6 cellular contexts compared by ENCODE assay signal in the genomic region with DNA sequence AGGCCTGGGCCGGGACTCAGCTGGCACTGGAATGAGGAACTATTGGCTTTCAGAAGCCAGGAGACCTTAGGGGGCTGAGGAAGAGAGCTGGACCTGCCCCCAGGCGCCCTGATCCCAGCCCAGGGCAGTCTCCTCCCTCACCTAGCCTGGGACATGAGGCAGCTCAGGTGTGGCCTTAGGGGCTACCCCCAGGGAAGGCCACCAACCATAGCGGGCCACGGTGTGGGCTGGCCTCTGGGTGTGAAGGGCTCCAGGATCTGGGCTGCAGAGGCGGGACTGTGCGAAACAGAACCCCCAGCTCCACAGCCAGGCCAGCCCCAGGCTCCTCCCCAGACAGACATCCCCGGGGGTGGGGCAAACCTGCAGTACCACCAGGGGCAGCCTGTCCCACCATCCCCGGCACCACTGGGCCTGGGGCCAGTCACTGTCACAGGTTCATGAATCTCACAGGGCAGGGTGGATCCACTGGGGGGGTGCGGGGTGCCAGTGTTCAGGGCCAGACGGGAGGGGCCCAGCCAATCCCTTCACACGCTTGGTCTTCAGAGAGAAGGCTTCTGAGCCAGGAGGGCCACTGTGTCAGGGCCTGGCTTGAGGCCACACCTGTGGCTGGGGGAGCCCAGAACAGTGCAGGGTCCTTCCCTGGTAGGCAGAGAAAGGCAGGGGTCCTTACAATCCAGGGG. TPM values are rescaled to one million over a fixed set of nuclear protein-coding genes. Genes with fewer than 3 reads are reported as not detected.
DNase-seq lines count a peak whose midpoint lies in the region; ATAC-seq and TF ChIP-seq lines count a peak whose summit lies in the region.

No MANE protein-coding gene starts in this region.

- TSS peak; percentile 42 for BruUV-seq in Panc1 (replicated peaks; lab: Mats Ljungman, UMichigan)

- no peaks in the 10 kb centered on the region for H3K9me3 ChIP-seq in Panc1 (ENCODE audit: control insufficient read depth, insufficient read depth, low read depth, low read length)

- peaks cover 61% of the 10 kb centered on the region for H3K4me1 ChIP-seq in Panc1 (ENCODE audit: control insufficient read depth, insufficient read depth, low read length)

- ATAC-seq in Panc1 (no peak), GM19397 (IDR thresholded peaks at IDR 0.05; ENCODE audit: unreplicated experiment) (no peak)

- in situ Hi-C loops in Panc1 (cut with HindIII; ENCODE audit: low pct_unique_long_range_greater_than_20kb, low sequenced_read_pairs) = no loop called here

- intact Hi-C loops in Panc1 (cut with micrococcal nuclease; ENCODE audit: unreplicated experiment) = no loop called here

- CTCF ChIA-PET in Panc1 (lab: Charles Lee) = interaction anchor here (0.6 kb wide), 1 partner anchor 33 kb away, joined by 5 read pairs; no protein-coding TSS in a partner anchor

- H3K27me3 ChIP-seq in Panc1 (ENCODE audit: control insufficient read depth, insufficient read depth, low read length) = no peaks in the 10 kb centered on the region

- H3K27ac ChIP-seq in Panc1 (ENCODE audit: low read length) = peak overlapping the region; percentile 83

- DNase-seq in Ammon's horn (ENCODE audit: low spot score) (peak; percentile 76), Panc1 (ENCODE audit: low read depth, low spot score) (no peak), islet precursor cell (peak; percentile 92), OCI-M2 (lab: John Stamatoyannopoulos, UW; ENCODE audit: unreplicated experiment) (no peak), cortex of kidney (lab: John Stamatoyannopoulos, UW) (no peak)

- H3K4me3 ChIP-seq in Panc1 (ENCODE audit: low read depth in 2 of 2, low read length in 2 of 2) = peak overlapping the region in 1 of 2 experiments; percentile 23; a peak in 1 of 4 replicates

- POLR2A ChIA-PET in Panc1 (lab: Charles Lee) = no interaction called here

- H3K36me3 ChIP-seq in Panc1 (ENCODE audit: control insufficient read depth, insufficient read depth, low read length) = no peaks in the 10 kb centered on the region; the same call in 1 of the 2 replicates

- no peak for TF ChIP-seq CTCF in Panc1 (IDR thresholded peaks at IDR 0.05)

RNA-seq across cellular contexts. Expression of gene PLXNB2, which starts 3.5 kb away (rescaled TPM):
- total RNA-seq in Panc1 (2021; ENCODE audit: unreplicated experiment) = 227 TPM
- 239 TPM for polyA plus RNA-seq in Panc1 (2012; ENCODE audit: insufficient read length)

RNA-seq across cellular contexts. Expression of gene DENND6B, which starts 22.8 kb away (rescaled TPM):
- 5.8 TPM for total RNA-seq in Panc1 (2021; ENCODE audit: unreplicated experiment)
- 7.2 TPM for polyA plus RNA-seq in Panc1 (2012; ENCODE audit: insufficient read length)

RNA-seq across cellular contexts. Expression of gene MAPK11, which starts 33.8 kb away (rescaled TPM):
- 77.7 TPM for total RNA-seq in Panc1 (2021; ENCODE audit: unreplicated experiment)
- polyA plus RNA-seq in Panc1 (2012; ENCODE audit: insufficient read length) = 105 TPM

RNA-seq across cellular contexts. Expression of gene PPP6R2, which starts 39.1 kb away (rescaled TPM):
- 52.8 TPM for total RNA-seq in Panc1 (2021; ENCODE audit: unreplicated experiment)
- 63.7 TPM for polyA plus RNA-seq in Panc1 (2012; ENCODE audit: insufficient read length)

RNA-seq across cellular contexts. Expression of gene MAPK12, which starts 42.5 kb away (rescaled TPM):
- total RNA-seq in Panc1 (2021; ENCODE audit: unreplicated experiment) = 74.6 TPM
- polyA plus RNA-seq in Panc1 (2012; ENCODE audit: insufficient read length) = 81.1 TPM

Comparison
In these comparisons a context has a peak if more than half of its experiments do, and no peak if none do; other contexts are left out.
1. DNase-seq: peak in Ammon's horn (single experiment) and islet precursor cell (single experiment); none in Panc1 (single experiment), OCI-M2 (single experiment) and cortex of kidney (single experiment).